In the genomic region with DNA sequence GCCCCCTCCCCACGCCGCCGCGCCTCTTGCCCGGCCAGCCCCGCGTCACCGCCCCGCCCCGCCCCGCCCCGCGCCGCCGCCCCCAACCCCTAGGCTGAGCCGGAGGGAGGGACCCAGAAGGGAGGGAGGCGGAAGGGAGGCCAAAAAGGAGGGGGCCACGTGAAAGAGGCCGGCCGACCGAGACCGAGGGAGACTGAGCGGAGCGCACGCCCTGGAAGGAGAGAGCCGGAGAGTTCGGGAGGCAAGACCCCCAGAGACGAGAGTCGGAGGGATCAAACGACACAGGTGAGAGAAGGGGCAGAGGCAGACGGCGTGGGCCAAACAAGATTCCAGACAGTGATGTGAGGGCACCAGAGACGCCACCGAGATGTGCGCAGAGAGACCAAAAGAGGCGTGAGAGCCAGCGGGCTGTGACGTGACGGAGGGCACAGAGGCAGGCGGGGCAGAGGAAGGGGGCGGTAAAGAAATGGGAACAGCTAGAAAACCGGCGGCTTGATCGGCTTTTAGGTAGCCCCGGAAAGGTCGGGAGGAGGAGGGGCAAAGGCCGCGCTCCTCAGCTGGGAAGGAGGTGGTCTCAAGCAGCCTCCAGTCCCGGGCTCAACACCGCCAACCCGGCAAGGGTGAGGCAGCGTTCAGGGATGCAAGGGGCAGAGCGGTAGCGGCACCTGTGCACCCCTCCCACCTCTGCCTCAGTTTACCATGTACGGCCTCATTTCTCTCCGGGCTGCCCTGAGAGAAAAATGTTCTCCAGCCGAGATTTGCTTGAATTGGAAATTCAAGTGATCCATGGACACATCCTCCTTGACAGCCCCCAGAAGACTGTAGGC, we compare ENCODE assay signal across 1 cellular context.
A peak's percentile ranks its signal among the peaks of the same experiment; 100 is the strongest.
TF ChIP-seq lines count a peak whose summit lies in the region.

No MANE protein-coding gene starts in this region.

TF ChIP-seq in HEK293, 187 proteins besides CTCF, POLR2A, EP300 and RAD21 (continued from another document and continues in another):
- TF ChIP-seq ZNF585B (tag by site-specific recombination; IDR thresholded peaks at IDR 0.05) = no peak
- TF ChIP-seq ZFHX2 (tag by site-specific recombination; conservative IDR thresholded peaks at IDR 0.05) = peak; percentile 33; the same call in 1 of the 2 replicates
- TF ChIP-seq GLIS1 (tag by site-specific recombination; IDR thresholded peaks at IDR 0.05) = no peak
- no peak for TF ChIP-seq ZNF701 (tag by site-specific recombination; IDR thresholded peaks at IDR 0.05)
- TF ChIP-seq, protein P1, sequence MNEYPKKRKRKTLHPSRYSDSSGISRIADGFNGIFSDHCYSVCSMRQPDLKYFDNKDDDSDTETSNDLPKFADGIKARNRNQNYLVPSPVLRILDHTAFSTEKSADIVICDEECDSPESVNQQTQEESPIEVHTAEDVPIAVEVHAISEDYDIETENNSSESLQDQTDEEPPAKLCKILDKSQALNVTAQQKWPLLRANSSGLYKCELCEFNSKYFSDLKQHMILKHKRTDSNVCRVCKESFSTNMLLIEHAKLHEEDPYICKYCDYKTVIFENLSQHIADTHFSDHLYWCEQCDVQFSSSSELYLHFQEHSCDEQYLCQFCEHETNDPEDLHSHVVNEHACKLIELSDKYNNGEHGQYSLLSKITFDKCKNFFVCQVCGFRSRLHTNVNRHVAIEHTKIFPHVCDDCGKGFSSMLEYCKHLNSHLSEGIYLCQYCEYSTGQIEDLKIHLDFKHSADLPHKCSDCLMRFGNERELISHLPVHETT (tag by site-specific recombination; IDR thresholded peaks at IDR 0.05) = no peak
- no peak for TF ChIP-seq ZBTB1 (tag by site-specific recombination; IDR thresholded peaks at IDR 0.05)
- TF ChIP-seq PRDM1 (tag by site-specific recombination; IDR thresholded peaks at IDR 0.05) = no peak
- TF ChIP-seq ZNF501 (tag by site-specific recombination; IDR thresholded peaks at IDR 0.05) = 0 out of 2 replicates have a peak, but pooled peaks have one; percentile 27
- TF ChIP-seq ZNF426 (tag by site-specific recombination; IDR thresholded peaks at IDR 0.05) = no peak
- TF ChIP-seq ZNF114 (tag by site-specific recombination; IDR thresholded peaks at IDR 0.05) = no peak
- peak; percentile 45; the same call in 1 of the 2 replicates for TF ChIP-seq KLF16 (tag by site-specific recombination; IDR thresholded peaks at IDR 0.05)
- TF ChIP-seq, protein P2, sequence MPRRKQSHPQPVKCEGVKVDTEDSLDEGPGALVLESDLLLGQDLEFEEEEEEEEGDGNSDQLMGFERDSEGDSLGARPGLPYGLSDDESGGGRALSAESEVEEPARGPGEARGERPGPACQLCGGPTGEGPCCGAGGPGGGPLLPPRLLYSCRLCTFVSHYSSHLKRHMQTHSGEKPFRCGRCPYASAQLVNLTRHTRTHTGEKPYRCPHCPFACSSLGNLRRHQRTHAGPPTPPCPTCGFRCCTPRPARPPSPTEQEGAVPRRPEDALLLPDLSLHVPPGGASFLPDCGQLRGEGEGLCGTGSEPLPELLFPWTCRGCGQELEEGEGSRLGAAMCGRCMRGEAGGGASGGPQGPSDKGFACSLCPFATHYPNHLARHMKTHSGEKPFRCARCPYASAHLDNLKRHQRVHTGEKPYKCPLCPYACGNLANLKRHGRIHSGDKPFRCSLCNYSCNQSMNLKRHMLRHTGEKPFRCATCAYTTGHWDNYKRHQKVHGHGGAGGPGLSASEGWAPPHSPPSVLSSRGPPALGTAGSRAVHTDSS (tag by site-specific recombination; IDR thresholded peaks at IDR 0.05) = no peak
- TF ChIP-seq, protein P3, sequence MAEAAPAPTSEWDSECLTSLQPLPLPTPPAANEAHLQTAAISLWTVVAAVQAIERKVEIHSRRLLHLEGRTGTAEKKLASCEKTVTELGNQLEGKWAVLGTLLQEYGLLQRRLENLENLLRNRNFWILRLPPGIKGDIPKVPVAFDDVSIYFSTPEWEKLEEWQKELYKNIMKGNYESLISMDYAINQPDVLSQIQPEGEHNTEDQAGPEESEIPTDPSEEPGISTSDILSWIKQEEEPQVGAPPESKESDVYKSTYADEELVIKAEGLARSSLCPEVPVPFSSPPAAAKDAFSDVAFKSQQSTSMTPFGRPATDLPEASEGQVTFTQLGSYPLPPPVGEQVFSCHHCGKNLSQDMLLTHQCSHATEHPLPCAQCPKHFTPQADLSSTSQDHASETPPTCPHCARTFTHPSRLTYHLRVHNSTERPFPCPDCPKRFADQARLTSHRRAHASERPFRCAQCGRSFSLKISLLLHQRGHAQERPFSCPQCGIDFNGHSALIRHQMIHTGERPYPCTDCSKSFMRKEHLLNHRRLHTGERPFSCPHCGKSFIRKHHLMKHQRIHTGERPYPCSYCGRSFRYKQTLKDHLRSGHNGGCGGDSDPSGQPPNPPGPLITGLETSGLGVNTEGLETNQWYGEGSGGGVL (tag by site-specific recombination; IDR thresholded peaks at IDR 0.05) = no peak
- TF ChIP-seq, protein P4, sequence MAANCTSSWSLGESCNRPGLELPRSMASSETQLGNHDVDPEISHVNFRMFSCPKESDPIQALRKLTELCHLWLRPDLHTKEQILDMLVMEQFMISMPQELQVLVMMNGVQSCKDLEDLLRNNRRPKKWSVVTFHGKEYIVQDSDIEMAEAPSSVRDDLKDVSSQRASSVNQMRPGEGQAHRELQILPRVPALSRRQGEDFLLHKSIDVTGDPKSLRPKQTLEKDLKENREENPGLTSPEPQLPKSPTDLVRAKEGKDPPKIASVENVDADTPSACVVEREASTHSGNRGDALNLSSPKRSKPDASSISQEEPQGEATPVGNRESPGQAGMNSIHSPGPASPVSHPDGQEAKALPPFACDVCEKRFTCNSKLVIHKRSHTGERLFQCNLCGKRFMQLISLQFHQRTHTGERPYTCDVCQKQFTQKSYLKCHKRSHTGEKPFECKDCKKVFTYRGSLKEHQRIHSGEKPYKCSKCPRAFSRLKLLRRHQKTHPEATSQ (tag by site-specific recombination; IDR thresholded peaks at IDR 0.05) = no peak
- no peak for TF ChIP-seq BCL11A (tag by site-specific recombination; IDR thresholded peaks at IDR 0.05; ENCODE audit: low read depth)
- TF ChIP-seq, protein P5, sequence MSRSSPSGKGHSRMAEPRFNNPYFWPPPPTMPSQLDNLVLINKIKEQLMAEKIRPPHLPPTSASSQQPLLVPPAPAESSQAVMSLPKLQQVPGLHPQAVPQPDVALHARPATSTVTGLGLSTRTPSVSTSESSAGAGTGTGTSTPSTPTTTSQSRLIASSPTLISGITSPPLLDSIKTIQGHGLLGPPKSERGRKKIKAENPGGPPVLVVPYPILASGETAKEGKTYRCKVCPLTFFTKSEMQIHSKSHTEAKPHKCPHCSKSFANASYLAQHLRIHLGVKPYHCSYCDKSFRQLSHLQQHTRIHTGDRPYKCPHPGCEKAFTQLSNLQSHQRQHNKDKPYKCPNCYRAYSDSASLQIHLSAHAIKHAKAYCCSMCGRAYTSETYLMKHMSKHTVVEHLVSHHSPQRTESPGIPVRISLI (tag by site-specific recombination; IDR thresholded peaks at IDR 0.05) = no peak
- no peak for TF ChIP-seq IKZF3 (tag by site-specific recombination; IDR thresholded peaks at IDR 0.05)
- TF ChIP-seq ZNF623 (tag by site-specific recombination; IDR thresholded peaks at IDR 0.05) = no peak
- no peak for TF ChIP-seq ZEB2 (tag by site-specific recombination; IDR thresholded peaks at IDR 0.05)
- no peak for TF ChIP-seq ZNF529 (tag by site-specific recombination; IDR thresholded peaks at IDR 0.05; ENCODE audit: insufficient replicate concordance)
- TF ChIP-seq ZNF121 (tag by site-specific recombination; IDR thresholded peaks at IDR 0.05) = no peak
- no peak for TF ChIP-seq ZNF626 (tag by site-specific recombination; IDR thresholded peaks at IDR 0.05)
- no peak for TF ChIP-seq ZNF155 (tag by site-specific recombination; IDR thresholded peaks at IDR 0.05)
- TF ChIP-seq ZNF792 (tag by site-specific recombination; IDR thresholded peaks at IDR 0.05) = no peak
- TF ChIP-seq, protein P6, sequence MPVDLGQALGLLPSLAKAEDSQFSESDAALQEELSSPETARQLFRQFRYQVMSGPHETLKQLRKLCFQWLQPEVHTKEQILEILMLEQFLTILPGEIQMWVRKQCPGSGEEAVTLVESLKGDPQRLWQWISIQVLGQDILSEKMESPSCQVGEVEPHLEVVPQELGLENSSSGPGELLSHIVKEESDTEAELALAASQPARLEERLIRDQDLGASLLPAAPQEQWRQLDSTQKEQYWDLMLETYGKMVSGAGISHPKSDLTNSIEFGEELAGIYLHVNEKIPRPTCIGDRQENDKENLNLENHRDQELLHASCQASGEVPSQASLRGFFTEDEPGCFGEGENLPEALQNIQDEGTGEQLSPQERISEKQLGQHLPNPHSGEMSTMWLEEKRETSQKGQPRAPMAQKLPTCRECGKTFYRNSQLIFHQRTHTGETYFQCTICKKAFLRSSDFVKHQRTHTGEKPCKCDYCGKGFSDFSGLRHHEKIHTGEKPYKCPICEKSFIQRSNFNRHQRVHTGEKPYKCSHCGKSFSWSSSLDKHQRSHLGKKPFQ (tag by site-specific recombination; IDR thresholded peaks at IDR 0.05) = no peak
- no peak for TF ChIP-seq ZNF837 (tag by site-specific recombination; IDR thresholded peaks at IDR 0.05)
- TF ChIP-seq ZNF473 (tag by site-specific recombination; IDR thresholded peaks at IDR 0.05) = no peak
- TF ChIP-seq ZBTB7A (tag by site-specific recombination; IDR thresholded peaks at IDR 0.05; ENCODE audit: low read depth) = no peak
- TF ChIP-seq ZNF548 (tag by site-specific recombination; IDR thresholded peaks at IDR 0.05) = no peak
- TF ChIP-seq ZNF24 (tag by site-specific recombination; IDR thresholded peaks at IDR 0.05) = no peak
- no peak for TF ChIP-seq ZSCAN16 (tag by site-specific recombination; IDR thresholded peaks at IDR 0.05)
- TF ChIP-seq ZNF629 (tag by site-specific recombination; IDR thresholded peaks at IDR 0.05) = peak; percentile 53; the same call in 1 of the 2 replicates
- TF ChIP-seq, protein P7, sequence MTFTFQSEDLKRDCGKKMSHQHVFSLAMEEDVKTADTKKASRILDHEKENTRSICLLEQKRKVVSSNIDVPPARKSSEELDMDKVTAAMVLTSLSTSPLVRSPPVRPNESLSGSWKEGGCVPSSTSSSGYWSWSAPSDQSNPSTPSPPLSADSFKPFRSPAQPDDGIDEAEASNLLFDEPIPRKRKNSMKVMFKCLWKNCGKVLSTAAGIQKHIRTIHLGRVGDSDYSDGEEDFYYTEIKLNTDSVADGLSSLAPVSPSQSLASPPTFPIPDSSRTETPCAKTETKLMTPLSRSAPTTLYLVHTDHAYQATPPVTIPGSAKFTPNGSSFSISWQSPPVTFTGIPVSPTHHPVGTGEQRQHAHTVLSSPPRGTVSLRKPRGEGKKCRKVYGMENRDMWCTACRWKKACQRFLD (tag by site-specific recombination; IDR thresholded peaks at IDR 0.05) = no peak
- no peak for TF ChIP-seq ZNF48 (tag by site-specific recombination; IDR thresholded peaks at IDR 0.05)
- peak; percentile 57 for TF ChIP-seq ZNF335 (tag by site-specific recombination; conservative IDR thresholded peaks at IDR 0.05)
- no peak for TF ChIP-seq ZNF311 (tag by site-specific recombination; IDR thresholded peaks at IDR 0.05; ENCODE audit: borderline replicate concordance)
- TF ChIP-seq SALL2 (tag by site-specific recombination; IDR thresholded peaks at IDR 0.05; ENCODE audit: borderline replicate concordance) = no peak
- no peak for TF ChIP-seq ZNF133 (tag by site-specific recombination; IDR thresholded peaks at IDR 0.05)
- TF ChIP-seq ZNF549 (tag by site-specific recombination; IDR thresholded peaks at IDR 0.05) = no peak
- 0 out of 2 replicates have a peak, but pooled peaks have one; percentile 18 for TF ChIP-seq EGR2 (tag by site-specific recombination; IDR thresholded peaks at IDR 0.05; ENCODE audit: low read depth)
- TF ChIP-seq KLF7 (tag by site-specific recombination; IDR thresholded peaks at IDR 0.05; ENCODE audit: borderline replicate concordance) = no peak
- TF ChIP-seq ZNF530 (tag by site-specific recombination; IDR thresholded peaks at IDR 0.05; ENCODE audit: low read depth) = no peak
- TF ChIP-seq ZNF239 (tag by site-specific recombination; IDR thresholded peaks at IDR 0.05) = no peak
- peak; percentile 79 for TF ChIP-seq ZNF677 (tag by site-specific recombination; IDR thresholded peaks at IDR 0.05)
- TF ChIP-seq ZNF555 (tag by site-specific recombination; conservative IDR thresholded peaks at IDR 0.05) = no peak
- TF ChIP-seq ZNF514 (tag by site-specific recombination; IDR thresholded peaks at IDR 0.05) = no peak
- TF ChIP-seq ZNF394 (tag by site-specific recombination; IDR thresholded peaks at IDR 0.05; ENCODE audit: borderline replicate concordance) = no peak
- TF ChIP-seq ZNF768 (tag by site-specific recombination; IDR thresholded peaks at IDR 0.05) = no peak
- TF ChIP-seq ZNF521 (tag by site-specific recombination; IDR thresholded peaks at IDR 0.05) = no peak
- no peak for TF ChIP-seq ZNF561 (tag by site-specific recombination; IDR thresholded peaks at IDR 0.05; ENCODE audit: borderline replicate concordance)
- no peak for TF ChIP-seq OVOL3 (tag by site-specific recombination; IDR thresholded peaks at IDR 0.05)
- TF ChIP-seq, protein P8, sequence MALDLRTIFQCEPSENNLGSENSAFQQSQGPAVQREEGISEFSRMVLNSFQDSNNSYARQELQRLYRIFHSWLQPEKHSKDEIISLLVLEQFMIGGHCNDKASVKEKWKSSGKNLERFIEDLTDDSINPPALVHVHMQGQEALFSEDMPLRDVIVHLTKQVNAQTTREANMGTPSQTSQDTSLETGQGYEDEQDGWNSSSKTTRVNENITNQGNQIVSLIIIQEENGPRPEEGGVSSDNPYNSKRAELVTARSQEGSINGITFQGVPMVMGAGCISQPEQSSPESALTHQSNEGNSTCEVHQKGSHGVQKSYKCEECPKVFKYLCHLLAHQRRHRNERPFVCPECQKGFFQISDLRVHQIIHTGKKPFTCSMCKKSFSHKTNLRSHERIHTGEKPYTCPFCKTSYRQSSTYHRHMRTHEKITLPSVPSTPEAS (tag by site-specific recombination; IDR thresholded peaks at IDR 0.05) = no peak
- TF ChIP-seq, protein P9, sequence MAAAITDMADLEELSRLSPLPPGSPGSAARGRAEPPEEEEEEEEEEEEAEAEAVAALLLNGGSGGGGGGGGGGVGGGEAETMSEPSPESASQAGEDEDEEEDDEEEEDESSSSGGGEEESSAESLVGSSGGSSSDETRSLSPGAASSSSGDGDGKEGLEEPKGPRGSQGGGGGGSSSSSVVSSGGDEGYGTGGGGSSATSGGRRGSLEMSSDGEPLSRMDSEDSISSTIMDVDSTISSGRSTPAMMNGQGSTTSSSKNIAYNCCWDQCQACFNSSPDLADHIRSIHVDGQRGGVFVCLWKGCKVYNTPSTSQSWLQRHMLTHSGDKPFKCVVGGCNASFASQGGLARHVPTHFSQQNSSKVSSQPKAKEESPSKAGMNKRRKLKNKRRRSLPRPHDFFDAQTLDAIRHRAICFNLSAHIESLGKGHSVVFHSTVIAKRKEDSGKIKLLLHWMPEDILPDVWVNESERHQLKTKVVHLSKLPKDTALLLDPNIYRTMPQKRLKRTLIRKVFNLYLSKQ (tag by site-specific recombination; IDR thresholded peaks at IDR 0.05; ENCODE audit: borderline replicate concordance) = no peak
- TF ChIP-seq ZNF248 (tag by site-specific recombination; IDR thresholded peaks at IDR 0.05) = no peak
